Comparison of ENCODE assay signal across 17 cellular contexts in genomic region chr15:80415331-80415730, GRCh38. TPM values are rescaled to one million over a fixed set of nuclear protein-coding genes. Genes with fewer than 3 reads are reported as not detected.
DNase-seq lines count a peak whose midpoint lies in the region; ATAC-seq, FAIRE-seq and TF ChIP-seq lines count a peak whose summit lies in the region.
"Had no signal": no experiment of that assay in that cellular context is flagged by ENCODE, and none has a peak within 500 bp of the region (broad histone marks: within the 10 kb centered on the region; RNA-seq: fewer than 3 reads in every experiment).

No MANE protein-coding gene starts in this region.

- no peaks in the 10 kb centered on the region for H3K27me3 ChIP-seq in astrocyte (ENCODE audit: insufficient read depth, low read length)
- H3K27me3 ChIP-seq: BLaER1 treated with 17β-estradiol and CSF1 and Interleukin-3, amounts not matched to agents 10 nM and 100 nM had no signal

- no peaks in the 10 kb centered on the region for H3K9me3 Mint-ChIP-seq in astrocyte (ENCODE audit: unreplicated experiment)
- H3K9me3 Mint-ChIP-seq in activated naive CD8-positive, alpha-beta T cell treated with anti-CD3 and anti-CD28 coated beads, Interleukin-2, amount 50 U/mL, for 24 hours, result no peaks in the 10 kb centered on the region
- H3K9me3 Mint-ChIP-seq: H9 had no signal

- H3K9ac ChIP-seq in astrocyte (ENCODE audit: low read length), result no peak overlapping the region
- H3K9ac ChIP-seq: BLaER1 treated with 17β-estradiol and CSF1 and Interleukin-3, amounts not matched to agents 10 nM and 100 nM had no signal

- H3K79me2 ChIP-seq in astrocyte (ENCODE audit: insufficient read depth, low read length), result peaks cover 18% of the 10 kb centered on the region

- TF ChIP-seq CTCF in astrocyte (IDR thresholded peaks at IDR 0.05; ENCODE audit: insufficient read depth, low read depth, low read length), result no peak

- no peak for FAIRE-seq in astrocyte (lab: Jason Lieb, UNC)

- no peak overlapping the region for H3K4me3 ChIP-seq in astrocyte (ENCODE audit: insufficient read depth, low read depth, low read length)
- H3K4me3 ChIP-seq: BLaER1 treated with 17β-estradiol and CSF1 and Interleukin-3, amounts not matched to agents 10 nM and 100 nM had no signal

- peak; percentile 21 for DNase-seq in NCI-H146 treated with DMSO at 0.1 percent for 48 hours (lab: John Stamatoyannopoulos, UW; ENCODE audit: unreplicated experiment)
- no peak for DNase-seq in astrocyte (ENCODE audit: low read depth)
- DNase-seq in left kidney (ENCODE audit: low read depth, low spot score), result peak; percentile 58
- peak in 6 of 49 donors; percentile 12 to 57 (median 28) for DNase-seq in substantia nigra (lab: John Stamatoyannopoulos, UW)
- DNase-seq in activated naive CD8-positive, alpha-beta T cell treated with anti-CD3 and anti-CD28 coated beads, Interleukin-2, amount 50 U/mL, for 24 hours, result no peak
- DNase-seq: DMS153, H9, Karpas-422, NCI-H1436, NCI-H2107, NCI-H345, NCI-H774, Right ventricle myocardium superior had no signal

- no peaks in the 10 kb centered on the region for H3K36me3 Mint-ChIP-seq in astrocyte (ENCODE audit: low read depth, unreplicated experiment)
- H3K36me3 Mint-ChIP-seq in activated naive CD8-positive, alpha-beta T cell treated with anti-CD3 and anti-CD28 coated beads, Interleukin-2, amount 50 U/mL, for 24 hours (ENCODE audit: low read depth), result no peaks in the 10 kb centered on the region

- H3K36me3 ChIP-seq in astrocyte (ENCODE audit: insufficient read depth, low read length), result no peaks in the 10 kb centered on the region
- H3K36me3 ChIP-seq: BLaER1 treated with 17β-estradiol and CSF1 and Interleukin-3, amounts not matched to agents 10 nM and 100 nM had no signal

- no peak for ATAC-seq in activated naive CD8-positive, alpha-beta T cell treated with anti-CD3 and anti-CD28 coated beads, Interleukin-2, amount 50 U/mL, for 24 hours
- ATAC-seq in GM19324 (IDR thresholded peaks at IDR 0.05; ENCODE audit: low FRiP score, unreplicated experiment) (no peak), GM21528 (IDR thresholded peaks at IDR 0.05; ENCODE audit: low FRiP score, unreplicated experiment) (no peak)
- ATAC-seq: Panc1 had no signal

- no peak overlapping the region for H3K4me2 ChIP-seq in astrocyte (ENCODE audit: low read length)

- H2AFZ ChIP-seq in astrocyte (ENCODE audit: low read depth, low read length), result peak overlapping the region; percentile 14

- H3K4me1 Mint-ChIP-seq in astrocyte (ENCODE audit: low read depth, unreplicated experiment), result no peaks in the 10 kb centered on the region
- no peaks in the 10 kb centered on the region for H3K4me1 Mint-ChIP-seq in activated naive CD8-positive, alpha-beta T cell treated with anti-CD3 and anti-CD28 coated beads, Interleukin-2, amount 50 U/mL, for 24 hours

- H3K9me3 ChIP-seq in astrocyte (ENCODE audit: insufficient read depth, low read depth, low read length), result no peaks in the 10 kb centered on the region
- H3K9me3 ChIP-seq: BLaER1 treated with 17β-estradiol and CSF1 and Interleukin-3, amounts not matched to agents 10 nM and 100 nM had no signal

- peaks cover 5% of the 10 kb centered on the region for H3K27me3 Mint-ChIP-seq in astrocyte (ENCODE audit: low read depth, unreplicated experiment)
- peaks cover 28% of the 10 kb centered on the region for H3K27me3 Mint-ChIP-seq in activated naive CD8-positive, alpha-beta T cell treated with anti-CD3 and anti-CD28 coated beads, Interleukin-2, amount 50 U/mL, for 24 hours

- H3K4me1 ChIP-seq in astrocyte (ENCODE audit: insufficient read depth, low read length), result peaks cover 11% of the 10 kb centered on the region

- H3K27ac ChIP-seq in astrocyte (ENCODE audit: low read depth, low read length), result no peak overlapping the region
- H3K27ac ChIP-seq in substantia nigra (ENCODE audit: low read depth, low read length, poor library complexity, severe bottlenecking), result peak overlapping the region; percentile 75
- H3K27ac ChIP-seq: BLaER1 treated with 17β-estradiol and CSF1 and Interleukin-3, amounts not matched to agents 10 nM and 100 nM had no signal

- H3K4me3 Mint-ChIP-seq in astrocyte (ENCODE audit: unreplicated experiment), result no peak overlapping the region
- H3K4me3 Mint-ChIP-seq in activated naive CD8-positive, alpha-beta T cell treated with anti-CD3 and anti-CD28 coated beads, Interleukin-2, amount 50 U/mL, for 24 hours, result no peak overlapping the region
- H3K4me3 Mint-ChIP-seq: H9 had no signal

- H4K20me1 ChIP-seq in astrocyte (ENCODE audit: insufficient read depth, low read length), result peaks cover 10% of the 10 kb centered on the region
- H4K20me1 ChIP-seq: BLaER1 treated with 17β-estradiol and CSF1 and Interleukin-3, amounts not matched to agents 10 nM and 100 nM had no signal

- H3K27ac Mint-ChIP-seq in astrocyte (ENCODE audit: unreplicated experiment), result no peak overlapping the region
- H3K27ac Mint-ChIP-seq in activated naive CD8-positive, alpha-beta T cell treated with anti-CD3 and anti-CD28 coated beads, Interleukin-2, amount 50 U/mL, for 24 hours, result no peak overlapping the region
- H3K27ac Mint-ChIP-seq: H9 had no signal

RNA-seq across cellular contexts. Expression of gene ARNT2, which starts 11.1 kb away (rescaled TPM):
- 2.7 and 3.5 TPM in 2 replicates for total RNA-seq in astrocyte

Comparison
In these comparisons a context has a peak if more than half of its experiments do, and no peak if none do; other contexts are left out.
1. DNase-seq: peak in NCI-H146 treated with DMSO at 0.1 percent for 48 hours (single experiment) and left kidney (single experiment); none in astrocyte (single experiment) and activated naive CD8-positive, alpha-beta T cell treated with anti-CD3 and anti-CD28 coated beads, Interleukin-2, amount 50 U/mL, for 24 hours (single experiment).